In genomic region chr18:22846088-22846683, GRCh38 we compare ENCODE assay signal across 8 cellular contexts.
DNase-seq lines count a peak whose midpoint lies in the region; ATAC-seq and TF ChIP-seq lines count a peak whose summit lies in the region.

No MANE protein-coding gene starts in this region.

- no peak overlapping the region for H3K9ac ChIP-seq in SU-DHL-6 (ENCODE audit: low read length)

- CTCF ChIA-PET in AG04449 (lab: Yijun Ruan, JAX) = interaction anchor here (0.7 to 2.2 kb wide), 13 partner anchors 8 to 565 kb away, joined by 3 to 12 read pairs (median 3); no protein-coding TSS in a partner anchor

- no peak overlapping the region for H3K4me2 ChIP-seq in SU-DHL-6 (ENCODE audit: low read depth, low read length, poor library complexity, severe bottlenecking)

- no peaks in the 10 kb centered on the region for H3K27me3 ChIP-seq in SU-DHL-6 (ENCODE audit: low read length)

- POLR2A ChIA-PET in AG04449 (lab: Yijun Ruan, JAX) = no interaction called here

- H3K79me2 ChIP-seq in SU-DHL-6 (ENCODE audit: insufficient read depth, low read length) = no peaks in the 10 kb centered on the region

- ATAC-seq in GM18868 (IDR thresholded peaks at IDR 0.05; ENCODE audit: unreplicated experiment) (no peak), GM21576 (IDR thresholded peaks at IDR 0.05; ENCODE audit: unreplicated experiment) (no peak), GM18907 (IDR thresholded peaks at IDR 0.05; ENCODE audit: unreplicated experiment) (no peak)

- DNase-seq in AG04449 (ENCODE audit: low read depth, low spot score) = no peak
- DNase-seq in HCEC 1CT = peak; percentile 35
- peak; percentile 33 for DNase-seq in iris pigment epithelial cell (ENCODE audit: low read depth)
- no peak for DNase-seq in SK-N-DZ (ENCODE audit: low spot score)

- H3K27ac ChIP-seq in SU-DHL-6 (ENCODE audit: low read depth, low read length) = no peak overlapping the region

- H3K9me3 ChIP-seq in SU-DHL-6 (ENCODE audit: insufficient read depth, low read length) = no peaks in the 10 kb centered on the region

- no peak overlapping the region for H3K4me3 ChIP-seq in AG04449 (ENCODE audit: low read depth, low read length)
- H3K4me3 ChIP-seq in SU-DHL-6 (ENCODE audit: insufficient read depth, low read length, poor library complexity, severe bottlenecking) = no peak overlapping the region

- H4K20me1 ChIP-seq in SU-DHL-6 (ENCODE audit: low read depth, low read length) = no peaks in the 10 kb centered on the region

- TF ChIP-seq CTCF in AG04449 (IDR thresholded peaks at IDR 0.05; ENCODE audit: insufficient read depth, low read length, missing control alignments) (peak; percentile 27), SU-DHL-6 (IDR thresholded peaks at IDR 0.05; ENCODE audit: insufficient read depth, low read length, poor library complexity, severe bottlenecking) (peak; percentile 53)

- H3K9me2 ChIP-seq in SU-DHL-6 (replicated peaks; ENCODE audit: insufficient read depth, low read length) = no peaks in the 10 kb centered on the region

- H3F3A ChIP-seq in SU-DHL-6 (ENCODE audit: insufficient read depth) = no peaks in the 10 kb centered on the region

- H2AFZ ChIP-seq in SU-DHL-6 (ENCODE audit: low read depth, low read length, severe bottlenecking) = no peak overlapping the region

- H3K36me3 ChIP-seq in SU-DHL-6 (ENCODE audit: low read length) = no peaks in the 10 kb centered on the region

Comparison
In these comparisons a context has a peak if more than half of its experiments do, and no peak if none do; other contexts are left out.
1. DNase-seq: peak in HCEC 1CT (single experiment) and iris pigment epithelial cell (single experiment); none in AG04449 (single experiment) and SK-N-DZ (single experiment).